Comparison of ENCODE assay signal across 8 cellular contexts in the genomic region with DNA sequence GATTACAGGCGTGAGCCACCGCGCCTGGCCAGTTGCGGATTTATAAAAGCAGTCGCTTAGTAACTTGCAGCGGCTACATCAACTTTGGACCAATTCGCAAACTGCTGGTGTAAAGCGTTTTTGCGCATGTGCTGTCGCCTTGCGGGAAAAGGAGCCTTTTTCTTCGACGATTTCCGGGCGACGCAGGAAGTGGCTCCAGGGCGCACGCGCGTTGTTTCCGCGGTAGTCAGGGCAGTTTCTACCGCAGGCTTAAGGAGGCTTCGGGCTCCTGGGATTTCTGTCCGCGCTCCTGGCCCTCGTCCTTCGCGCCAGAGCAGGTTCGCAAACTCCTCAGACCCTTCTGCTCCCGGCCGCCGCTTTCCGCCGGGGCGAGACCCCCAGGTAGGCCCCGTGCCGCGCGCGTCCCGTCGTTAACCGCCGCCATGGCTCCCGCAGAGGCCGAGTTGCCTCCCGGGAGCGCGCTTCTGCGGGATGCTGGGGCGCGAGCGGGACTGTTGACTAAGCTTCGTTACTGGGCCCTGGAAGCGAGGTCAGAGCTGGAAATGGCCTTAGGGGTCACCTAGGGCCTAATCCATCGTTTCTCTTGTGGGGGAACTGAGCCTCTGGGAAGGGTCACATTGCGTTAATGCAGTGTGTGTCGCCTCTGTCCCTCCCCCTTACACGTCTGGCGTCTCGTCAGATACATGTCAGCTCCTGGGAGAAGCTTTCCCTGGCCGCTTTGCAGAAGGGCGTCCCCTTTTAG. TPM values are rescaled to one million over a fixed set of nuclear protein-coding genes. Genes with fewer than 3 reads are reported as not detected.
DNase-seq lines count a peak whose midpoint lies in the region; ATAC-seq, FAIRE-seq and TF ChIP-seq lines count a peak whose summit lies in the region.

A gene with protein sequence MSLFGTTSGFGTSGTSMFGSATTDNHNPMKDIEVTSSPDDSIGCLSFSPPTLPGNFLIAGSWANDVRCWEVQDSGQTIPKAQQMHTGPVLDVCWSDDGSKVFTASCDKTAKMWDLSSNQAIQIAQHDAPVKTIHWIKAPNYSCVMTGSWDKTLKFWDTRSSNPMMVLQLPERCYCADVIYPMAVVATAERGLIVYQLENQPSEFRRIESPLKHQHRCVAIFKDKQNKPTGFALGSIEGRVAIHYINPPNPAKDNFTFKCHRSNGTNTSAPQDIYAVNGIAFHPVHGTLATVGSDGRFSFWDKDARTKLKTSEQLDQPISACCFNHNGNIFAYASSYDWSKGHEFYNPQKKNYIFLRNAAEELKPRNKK (plus strand): TSS at position 214 of the 742 bp plus-strand sequence. CDS start 2,784 bp downstream, outside the sequence.

- H3K27ac ChIP-seq in AG04450 (ENCODE audit: low read depth, low read length) (peak within 1 kb of the TSS; percentile 81), kidney (ENCODE audit: low read depth in 2 of 2, low read length in 2 of 2) (peak within 1 kb of the TSS in 1 of 2 donors; percentile 84)

- TF ChIP-seq POLR2A in GM18951 (IDR thresholded peaks at IDR 0.05; ENCODE audit: extremely low read depth, insufficient read depth, insufficient read length): peak; percentile 77

- no peaks in the 10 kb centered on the region for H3K27me3 ChIP-seq in AG04450 (ENCODE audit: control insufficient read depth, insufficient read depth, low read length)

- H3K4me1 ChIP-seq in kidney (ENCODE audit: control insufficient read depth in 1 of 2, insufficient read depth in 1 of 2, low read depth in 1 of 2, low read length in 2 of 2): peaks cover 4 to 7% of the 10 kb centered on the region in 2 donors

- FAIRE-seq in kidney (lab: Jason Lieb, UNC): no peak

- intact Hi-C loops in kidney (cut with DNase I): no loop called here

- POLR2A ChIA-PET in AG04450 (lab: Yijun Ruan, JAX): interaction anchor here (1.0 kb wide), 1 partner anchor 10 kb away, joined by 3 read pairs; no protein-coding TSS in a partner anchor

- H3K4me3 ChIP-seq in AG04450 (ENCODE audit: low read depth, low read length) (peak within 1 kb of the TSS; percentile 79), kidney (ENCODE audit: low read length in 2 of 2) (peak within 1 kb of the TSS; percentile 90 to 96)

- DNase-seq in AG04450 (ENCODE audit: low read depth, low spot score) (peak; percentile 84), NCI-H460 (ENCODE audit: extremely low read depth, low read depth) (peak; percentile 89), cerebellar cortex (ENCODE audit: low spot score) (peak; percentile 94), kidney (peak; percentile 95)
- DNase-seq in activated CD4-positive, CD25-positive, alpha-beta regulatory T cell treated with anti-CD3 and anti-CD28 coated beads, Interleukin-2, amount 50 U/mL, for 72 hours: peak; percentile 87
- peak; percentile 74 to 80 for DNase-seq in stimulated activated CD4-positive, alpha-beta T cell treated with anti-CD3 and anti-CD28 coated beads, Interleukin-15, amount 100 ng/mL, for 1 hour (ENCODE audit: low read depth in 1 of 2, low spot score in 1 of 2)

- H3K9me3 ChIP-seq in AG04450 (ENCODE audit: control insufficient read depth, insufficient read depth, low read length): no peaks in the 10 kb centered on the region
- no peaks in the 10 kb centered on the region for H3K9me3 ChIP-seq in kidney (ENCODE audit: control insufficient read depth in 1 of 2, low read length in 2 of 2)

- ATAC-seq in HG03354 (IDR thresholded peaks at IDR 0.05; ENCODE audit: poor library complexity, severe bottlenecking, unreplicated experiment): peak; percentile 85

- peak within 1 kb of the TSS; percentile 27 to 90 for H3K9ac ChIP-seq in kidney (ENCODE audit: low read length in 2 of 2)

- no peak for TF ChIP-seq CTCF in AG04450 (IDR thresholded peaks at IDR 0.05; ENCODE audit: low read depth, low read length)
- no peak for TF ChIP-seq CTCF in kidney (IDR thresholded peaks at IDR 0.05; ENCODE audit: borderline replicate concordance, extremely low read depth, insufficient read depth)

- peaks cover 13 to 18% of the 10 kb centered on the region in 2 donors for H3K36me3 ChIP-seq in kidney (ENCODE audit: control insufficient read depth in 1 of 2, insufficient read depth in 2 of 2, low read length in 2 of 2)

- in situ Hi-C loops in GM18951 (cut with MboI; ENCODE audit: low sequenced_read_pairs, unreplicated experiment): no loop called here

- CTCF ChIA-PET in AG04450 (lab: Charles Lee): interaction anchor here (1.0 kb wide), 1 partner anchor 31 kb away, joined by 4 read pairs; no protein-coding TSS in a partner anchor

RNA-seq across cellular contexts. Expression of the gene that starts here (rescaled TPM):
- polyA plus RNA-seq in AG04450 (2011; rRNA removed) (43.2 and 45.8 TPM in 2 replicates), kidney (ENCODE audit: insufficient read depth, low read depth, low replicate concordance) (26.3 TPM)
- 36.4 and 45.7 TPM in 2 replicates for polyA minus RNA-seq in AG04450 (2011; rRNA and poly(A)+ RNA removed)
- 34.0 and 42.8 TPM in 2 replicates for total RNA-seq in NCI-H460 (2014; rRNA removed; shearing (Covaris generic))
- polyA plus RNA-seq in NCI-H460 (2014; cell fraction: nucleus; rRNA removed): 36.4 and 43.6 TPM in 2 replicates
- total RNA-seq in kidney: 19.5 TPM
